7 cellular contexts compared by ENCODE assay signal in the genomic region with DNA sequence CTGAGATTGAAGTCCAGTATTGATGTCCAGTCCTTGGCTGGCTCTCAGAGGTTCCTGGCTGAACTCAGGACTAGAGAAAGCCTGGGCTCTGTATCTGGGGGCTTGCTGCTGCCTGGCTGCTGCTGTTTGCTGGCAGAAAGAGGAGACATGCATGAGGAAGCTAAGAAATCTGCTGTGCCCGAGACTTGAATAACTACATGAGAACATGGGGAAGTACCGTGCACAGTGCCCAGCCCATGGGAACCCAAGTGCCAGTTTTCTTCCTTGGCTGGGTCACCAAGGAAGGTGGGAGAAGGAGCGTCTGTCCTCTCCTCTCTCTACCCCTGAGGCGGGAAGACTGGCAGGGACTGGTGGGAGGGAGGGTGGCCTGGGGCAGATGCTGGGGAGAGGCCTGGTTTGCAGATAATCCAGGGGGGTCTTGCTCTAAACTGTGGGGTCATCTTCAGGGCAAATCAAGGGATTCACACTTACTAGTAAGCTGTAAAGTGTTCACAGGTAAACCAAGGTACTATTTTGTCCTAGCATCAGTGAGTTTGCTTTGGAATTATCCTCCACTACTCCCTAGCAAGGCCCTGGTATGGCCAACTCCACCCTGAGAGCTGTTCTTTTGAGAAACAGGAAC. TPM values are rescaled to one million over a fixed set of nuclear protein-coding genes. Genes with fewer than 3 reads are reported as not detected.
A peak's percentile ranks its signal among the peaks of the same experiment; 100 is the strongest.
DNase-seq lines count a peak whose midpoint lies in the region; ATAC-seq and TF ChIP-seq lines count a peak whose summit lies in the region.

No MANE protein-coding gene starts in this region.

- TF ChIP-seq POLR2A in adrenal gland (IDR thresholded peaks at IDR 0.05) (no peak), thyroid gland (IDR thresholded peaks at IDR 0.05) (no peak)

- H3K36me3 ChIP-seq in adrenal gland (replicated peaks in 1 of 2) (no peaks in the 10 kb centered on the region), lung (ENCODE audit: control insufficient read depth in 2 of 2, insufficient read depth in 2 of 2, low read length in 2 of 2) (no peaks in the 10 kb centered on the region), thyroid gland (no peaks in the 10 kb centered on the region)

- H3K4me1 ChIP-seq in adrenal gland (replicated peaks in 1 of 2) (peaks cover 0 to 15% of the 10 kb centered on the region in 2 donors), lung (ENCODE audit: control insufficient read depth in 2 of 2, insufficient read depth in 2 of 2, low read length in 2 of 2) (peaks cover 0 to 22% of the 10 kb centered on the region in 2 donors), thyroid gland (peaks cover 38 to 43% of the 10 kb centered on the region in 2 donors)

- peak in 2 of 7 donors; percentile 20 to 50 for DNase-seq in adrenal gland
- no peak for DNase-seq in lung (ENCODE audit: low spot score)
- DNase-seq in thyroid gland = peak; percentile 36 to 52
- DNase-seq in NCI-H1694 (lab: John Stamatoyannopoulos, UW) = no peak
- DNase-seq in NCI-H2227 treated with DMSO at 0.1 percent for 48 hours (lab: John Stamatoyannopoulos, UW) = no peak

- H3K4me3 ChIP-seq in adrenal gland (no peak overlapping the region), lung (no peak overlapping the region), thyroid gland (replicated peaks in 1 of 3) (no peak overlapping the region)

- H3K9me3 ChIP-seq in adrenal gland (replicated peaks in 1 of 3) = no peaks in the 10 kb centered on the region
- H3K9me3 ChIP-seq in lung (ENCODE audit: control insufficient read depth in 2 of 2, insufficient read depth in 1 of 2, low read length in 1 of 2) = peaks cover 0 to under 1% of the 10 kb centered on the region in 2 donors
- H3K9me3 ChIP-seq in thyroid gland = no peaks in the 10 kb centered on the region

- H3K27me3 ChIP-seq in adrenal gland (no peaks in the 10 kb centered on the region), lung (ENCODE audit: control insufficient read depth, insufficient read depth) (no peaks in the 10 kb centered on the region), thyroid gland (no peaks in the 10 kb centered on the region)

- peak; percentile 66 for ATAC-seq in HG03064 (IDR thresholded peaks at IDR 0.05; ENCODE audit: low read depth, unreplicated experiment)
- ATAC-seq in lung (ENCODE audit: insufficient read depth, low FRiP score) = peak; percentile 80
- no peak for ATAC-seq in GM19023 (IDR thresholded peaks at IDR 0.05; ENCODE audit: unreplicated experiment)

- TF ChIP-seq CTCF in adrenal gland (IDR thresholded peaks at IDR 0.05) = no peak
- no peak for TF ChIP-seq CTCF in lung (IDR thresholded peaks at IDR 0.05; ENCODE audit: control extremely low read depth, extremely low read depth)
- TF ChIP-seq CTCF in thyroid gland (IDR thresholded peaks at IDR 0.05) = no peak

- WGBS in adrenal gland, 4 donors = 66 to 73% (median 68%) methylated on average over 4 of the region's 4 CpGs
- 29 to 63% methylated on average over 4 of the region's 4 CpGs for WGBS in lung, 2 donors
- WGBS in thyroid gland, 2 donors = 23 to 44% methylated on average over 3 to 4 of the region's 4 CpGs

- H3K27ac ChIP-seq in adrenal gland (peak overlapping the region in 3 of 5 donors; percentile 28 to 70 (median 64)), lung (ENCODE audit: low read depth in 1 of 2, low read length in 1 of 2) (peak overlapping the region; percentile 59 to 89), thyroid gland (peak overlapping the region; percentile 21 to 67 (median 42))

- intact Hi-C loops in adrenal gland (cut with DNase I) (no loop called here), thyroid gland (cut with DNase I) (no loop called here)

RNA-seq across cellular contexts. Expression of a gene that starts 13.8 kb away (rescaled TPM):
- total RNA-seq in adrenal gland = 100 to 1,000 TPM in 7 of 8 donors, 10 to 100 TPM in 1; 95.2 to 332 (median 185) TPM
- 10 to 100 TPM; 38.0 to 69.8 (median 54.8) TPM for polyA plus RNA-seq in adrenal gland
- total RNA-seq in lung = 100 to 1,000 TPM; 245 to 289 TPM
- polyA plus RNA-seq in lung = 100 to 1,000 TPM in 1 of 2 donors, 10 to 100 TPM in 1; 63.7 to 364 TPM
- 100 to 1,000 TPM in 3 of 4 donors, 10 to 100 TPM in 1; 96.9 to 274 (median 127) TPM for total RNA-seq in thyroid gland

Comparison
In these comparisons a context has a peak if more than half of its experiments do, and no peak if none do; other contexts are left out.
1. DNase-seq: peak in thyroid gland (2 of 2); none in lung (single experiment), NCI-H1694 (single experiment) and NCI-H2227 treated with DMSO at 0.1 percent for 48 hours (single experiment).
2. Peak in every context shown above with its lines, with median percentiles within 50 percentile points of each other: H3K27ac ChIP-seq.